9 cellular contexts compared by ENCODE assay signal in genomic region chr17:29219378-29220047, GRCh38. TPM values are rescaled to one million over a fixed set of nuclear protein-coding genes. Genes with fewer than 3 reads are reported as not detected.
DNase-seq lines count a peak whose midpoint lies in the region; TF ChIP-seq lines count a peak whose summit lies in the region.
"Had no signal": no experiment of that assay in that cellular context is flagged by ENCODE, and none has a peak within 500 bp of the region (broad histone marks: within the 10 kb centered on the region; RNA-seq: fewer than 3 reads in every experiment).

No MANE protein-coding gene starts in this region.

- H3K9me3 Mint-ChIP-seq in activated naive CD4-positive, alpha-beta T cell treated with anti-CD3 and anti-CD28 coated beads for 36 hours: no peaks in the 10 kb centered on the region
- no peaks in the 10 kb centered on the region for H3K9me3 Mint-ChIP-seq in type B pancreatic cell

- no peak overlapping the region for H3K4me3 Mint-ChIP-seq in activated naive CD4-positive, alpha-beta T cell treated with anti-CD3 and anti-CD28 coated beads for 36 hours
- H3K4me3 Mint-ChIP-seq in type B pancreatic cell: no peak overlapping the region

- peaks cover 0 to 6% of the 10 kb centered on the region in 2 experiments; a peak in 1 of 4 replicates for H3K4me1 ChIP-seq in SK-N-SH (ENCODE audit: control insufficient read depth in 1 of 2, insufficient read depth in 2 of 2, low read depth in 1 of 2, low read length in 1 of 2)

- no peaks in the 10 kb centered on the region for H3F3A ChIP-seq in SK-N-SH (replicated peaks; ENCODE audit: insufficient read depth)

- TF ChIP-seq CTCF in SK-N-SH (IDR thresholded peaks at IDR 0.05) (peak; percentile 97), type B pancreatic cell (conservative IDR thresholded peaks at IDR 0.05) (peak; percentile 99)

- H3K9me3 ChIP-seq in SK-N-SH: no peaks in the 10 kb centered on the region
- H3K9me3 ChIP-seq: BLaER1 treated with 17β-estradiol and CSF1 and Interleukin-3, amounts not matched to agents 10 nM and 100 nM had no signal

- H3K27ac ChIP-seq in SK-N-SH (ENCODE audit: low read depth in 2 of 2, low read length in 1 of 2): no peak overlapping the region

- H2AFZ ChIP-seq in SK-N-SH (ENCODE audit: low read depth): peak overlapping the region; percentile 47; the same call in 1 of the 2 replicates

- no peak overlapping the region for H3K9ac ChIP-seq in SK-N-SH
- H3K9ac ChIP-seq: BLaER1 treated with 17β-estradiol and CSF1 and Interleukin-3, amounts not matched to agents 10 nM and 100 nM had no signal

- peaks cover 4% of the 10 kb centered on the region for H3K4me1 Mint-ChIP-seq in activated naive CD4-positive, alpha-beta T cell treated with anti-CD3 and anti-CD28 coated beads for 36 hours (ENCODE audit: low read depth)
- peaks cover 8% of the 10 kb centered on the region for H3K4me1 Mint-ChIP-seq in type B pancreatic cell (ENCODE audit: unreplicated experiment)

- H3K27ac Mint-ChIP-seq in activated naive CD4-positive, alpha-beta T cell treated with anti-CD3 and anti-CD28 coated beads for 36 hours: no peak overlapping the region
- no peak overlapping the region for H3K27ac Mint-ChIP-seq in type B pancreatic cell

- CTCF ChIA-PET in SK-N-SH (lab: Yijun Ruan, JAX): interaction anchor here (0.6 to 19.8 kb wide), 48 partner anchors 8 to 354 kb away, joined by 3 to 438 read pairs (median 6); partner anchors contain the start of genes CRYBA1, MYO18A and SEZ6
- CTCF ChIA-PET in activated naive CD4-positive, alpha-beta T cell treated with anti-CD3 and anti-CD28 coated beads for 36 hours (lab: Charles Lee): interaction anchor here (0.5 to 8.5 kb wide), 33 partner anchors 8 to 418 kb away, joined by 3 to 154 read pairs (median 4); partner anchors contain the start of gene MYO18A

- no peaks in the 10 kb centered on the region for H4K20me1 ChIP-seq in SK-N-SH (ENCODE audit: insufficient read depth)
- H4K20me1 ChIP-seq: BLaER1 treated with 17β-estradiol and CSF1 and Interleukin-3, amounts not matched to agents 10 nM and 100 nM had no signal

- no peaks in the 10 kb centered on the region for H3K36me3 ChIP-seq in SK-N-SH (replicated peaks in 1 of 2; ENCODE audit: control insufficient read depth in 1 of 2, insufficient read depth in 2 of 2, low read length in 1 of 2)
- H3K36me3 ChIP-seq: BLaER1 treated with 17β-estradiol and CSF1 and Interleukin-3, amounts not matched to agents 10 nM and 100 nM had no signal

- H3K36me3 Mint-ChIP-seq in activated naive CD4-positive, alpha-beta T cell treated with anti-CD3 and anti-CD28 coated beads for 36 hours (ENCODE audit: low read depth): no peaks in the 10 kb centered on the region
- no peaks in the 10 kb centered on the region for H3K36me3 Mint-ChIP-seq in type B pancreatic cell

- TF ChIP-seq EP300 in SK-N-SH (IDR thresholded peaks at IDR 0.05; ENCODE audit: borderline replicate concordance in 1 of 2, low read depth in 1 of 2, low read length in 1 of 2): no peak; a peak in 1 of 4 replicates

- no peaks in the 10 kb centered on the region for H3K27me3 Mint-ChIP-seq in activated naive CD4-positive, alpha-beta T cell treated with anti-CD3 and anti-CD28 coated beads for 36 hours (ENCODE audit: low read depth)
- H3K27me3 Mint-ChIP-seq in type B pancreatic cell: no peaks in the 10 kb centered on the region

- H3K4me3 ChIP-seq in SK-N-SH (ENCODE audit: low read depth in 2 of 2, low read length in 1 of 2): peak overlapping the region in 1 of 2 experiments; percentile 17; a peak in 1 of 4 replicates
- H3K4me3 ChIP-seq: BLaER1 treated with 17β-estradiol and CSF1 and Interleukin-3, amounts not matched to agents 10 nM and 100 nM had no signal

- WGBS in SK-N-SH (ENCODE audit: low lambda C conversion rate): 18% methylated on average over 14 of the region's 14 CpGs

- peak; percentile 75 for TF ChIP-seq RAD21 in SK-N-SH (IDR thresholded peaks at IDR 0.05; ENCODE audit: low read length)

- POLR2A ChIA-PET in SK-N-SH (lab: Yijun Ruan, JAX): interaction anchor here (1.0 kb wide), 1 partner anchor 74 kb away, joined by 3 read pairs; no protein-coding TSS in a partner anchor

- H3K27me3 ChIP-seq in SK-N-SH (ENCODE audit: insufficient read depth): no peaks in the 10 kb centered on the region
- H3K27me3 ChIP-seq: BLaER1 treated with 17β-estradiol and CSF1 and Interleukin-3, amounts not matched to agents 10 nM and 100 nM had no signal

- intact Hi-C loops in activated naive CD4-positive, alpha-beta T cell treated with anti-CD3 and anti-CD28 coated beads for 36 hours (cut with micrococcal nuclease): loop anchor here (1.0 kb wide), 4 partner anchors 70 to 95 kb away; no protein-coding TSS in a partner anchor

- H3K79me2 ChIP-seq in SK-N-SH (ENCODE audit: insufficient read depth): no peaks in the 10 kb centered on the region

- no peak overlapping the region for H3K4me2 ChIP-seq in SK-N-SH

- peak; percentile 63 to 79 (median 63) for DNase-seq in NCI-H1417 (lab: John Stamatoyannopoulos, UW)
- no peak for DNase-seq in NCI-H1417 treated with DMSO at 0.1 percent for 48 hours (lab: John Stamatoyannopoulos, UW)
- peak; percentile 80 for DNase-seq in M059J (ENCODE audit: low read depth)
- peak; percentile 86 for DNase-seq in SK-N-SH
- DNase-seq in activated naive CD4-positive, alpha-beta T cell treated with anti-CD3 and anti-CD28 coated beads for 36 hours: peak; percentile 85
- peak; percentile 51 for DNase-seq in glomerular endothelial cell (ENCODE audit: extremely low read depth, low read depth, low spot score)
- peak; percentile 92 for DNase-seq in pons (ENCODE audit: low spot score)
- peak; percentile 84 for DNase-seq in type B pancreatic cell (ENCODE audit: extremely low spot score, unreplicated experiment)

- H3K9me2 ChIP-seq in SK-N-SH: no peaks in the 10 kb centered on the region

TF ChIP-seq in SK-N-SH, 30 proteins besides CTCF, POLR2A, EP300 and RAD21:
- TF ChIP-seq TEAD4 (IDR thresholded peaks at IDR 0.05; ENCODE audit: borderline replicate concordance, insufficient read depth) (no peak), USF1 (IDR thresholded peaks at IDR 0.05; ENCODE audit: borderline replicate concordance, low read depth) (no peak), RFX5 (IDR thresholded peaks at IDR 0.05; ENCODE audit: low read length) (no peak), SMC3 (IDR thresholded peaks at IDR 0.05; ENCODE audit: low read depth, low read length) (peak; percentile 92), JUND (IDR thresholded peaks at IDR 0.05) (no peak), RXRA (IDR thresholded peaks at IDR 0.05; ENCODE audit: borderline replicate concordance, low read depth) (peak; percentile 25; the same call in 1 of the 2 replicates)

RNA-seq across cellular contexts. Expression of gene CRYBA1, which starts 27.1 kb away (rescaled TPM):
- total RNA-seq in M059J (2014; rRNA removed; shearing (Covaris generic)): not detected in 2 replicates
- not detected in 2 replicates for polyA plus RNA-seq in SK-N-SH (2012; rRNA removed)
- not detected in 2 replicates for polyA plus RNA-seq in SK-N-SH (2012; cell fraction: cytosol; rRNA removed)
- not detected in 2 replicates for polyA plus RNA-seq in SK-N-SH (2012; cell fraction: nucleus; rRNA removed)
- total RNA-seq in activated naive CD4-positive, alpha-beta T cell treated with anti-CD3 and anti-CD28 coated beads for 36 hours: not detected
- not detected in 2 replicates for total RNA-seq in glomerular endothelial cell
- 1.4 TPM in 1 of 2 replicates, not detected in the other for total RNA-seq in type B pancreatic cell (ENCODE audit: low replicate concordance)

RNA-seq across cellular contexts. Expression of gene MYO18A, which starts 39.3 kb away (rescaled TPM):
- 21.8 and 63.3 TPM in 2 replicates for total RNA-seq in M059J (2014; rRNA removed; shearing (Covaris generic))
- 6.0 and 6.6 TPM in 2 replicates for polyA plus RNA-seq in SK-N-SH (2012; rRNA removed)
- 5.2 and 5.3 TPM in 2 replicates for polyA plus RNA-seq in SK-N-SH (2012; cell fraction: cytosol; rRNA removed)
- 31.2 and 36.7 TPM in 2 replicates for polyA plus RNA-seq in SK-N-SH (2012; cell fraction: nucleus; rRNA removed)
- total RNA-seq in activated naive CD4-positive, alpha-beta T cell treated with anti-CD3 and anti-CD28 coated beads for 36 hours: 10 to 100 TPM; 23.8 to 25.0 TPM
- total RNA-seq in glomerular endothelial cell: 19.9 and 29.9 TPM in 2 replicates
- 46.6 and 49.1 TPM in 2 replicates for total RNA-seq in type B pancreatic cell (ENCODE audit: low replicate concordance)
